1 cellular context compared by ENCODE assay signal in genomic region chr19:45403781-45404556, GRCh38.
TF ChIP-seq lines count a peak whose summit lies in the region.

No MANE protein-coding gene starts in this region.

TF ChIP-seq in K562, 482 proteins besides CTCF, POLR2A, EP300 and RAD21 (continued from another document and continues in another):
- TF ChIP-seq TFE3 (CRISPR knock-in tag; IDR thresholded peaks at IDR 0.05) (no peak), ZNF609 (CRISPR knock-in tag; IDR thresholded peaks at IDR 0.05; ENCODE audit: borderline replicate concordance) (no peak), MYNN (IDR thresholded peaks at IDR 0.05) (no peak), MYNN (CRISPR knock-in tag; IDR thresholded peaks at IDR 0.05) (no peak), TCFL5 (CRISPR knock-in tag; conservative IDR thresholded peaks at IDR 0.05) (no peak), ZBTB9 (CRISPR knock-in tag; IDR thresholded peaks at IDR 0.05) (no peak), ARID3A (IDR thresholded peaks at IDR 0.05; ENCODE audit: borderline replicate concordance, low read depth, low read length) (no peak), HDAC1 (IDR thresholded peaks at IDR 0.05) (peak in 1 of 2 experiments; percentile 50; a peak in 1 of 4 replicates), PCBP2 (IDR thresholded peaks at IDR 0.05; ENCODE audit: low read depth, low read length, poor library complexity, severe bottlenecking) (no peak), CHD2 (IDR thresholded peaks at IDR 0.05; ENCODE audit: low read depth, low read length) (no peak), ZNF280A (IDR thresholded peaks at IDR 0.05; ENCODE audit: low read depth, partially characterized antibody) (no peak), BRCA1 (IDR thresholded peaks at IDR 0.05) (no peak), BRCA1 (CRISPR knock-in tag; IDR thresholded peaks at IDR 0.05) (no peak), ZNF311 (CRISPR knock-in tag; IDR thresholded peaks at IDR 0.05) (no peak), MCM7 (IDR thresholded peaks at IDR 0.05) (no peak), MBD2 (IDR thresholded peaks at IDR 0.05; ENCODE audit: borderline replicate concordance, low read depth) (no peak), LCOR (CRISPR knock-in tag; IDR thresholded peaks at IDR 0.05) (no peak), MGA (IDR thresholded peaks at IDR 0.05) (no peak), TBL1XR1 (IDR thresholded peaks at IDR 0.05; ENCODE audit: low read length in 2 of 2) (peak in 1 of 2 experiments; percentile 84; a peak in 2 of 4 replicates), GATAD2B (IDR thresholded peaks at IDR 0.05; ENCODE audit: borderline replicate concordance) (no peak), ZNF324 (CRISPR knock-in tag; IDR thresholded peaks at IDR 0.05) (no peak), KDM2B (CRISPR knock-in tag; IDR thresholded peaks at IDR 0.05) (no peak), CBX8 (IDR thresholded peaks at IDR 0.05; ENCODE audit: borderline replicate concordance, extremely low read depth, low read depth, low read length, poor library complexity, severe bottlenecking) (no peak), ELF2 (CRISPR knock-in tag; IDR thresholded peaks at IDR 0.05) (no peak), TCF15 (CRISPR knock-in tag; IDR thresholded peaks at IDR 0.05) (no peak), ZNF785 (CRISPR knock-in tag; IDR thresholded peaks at IDR 0.05) (no peak), ZNF511 (CRISPR knock-in tag; IDR thresholded peaks at IDR 0.05) (no peak), JUND (IDR thresholded peaks at IDR 0.05; ENCODE audit: borderline replicate concordance, low read depth, low read length) (peak; percentile 17), JUND (tag; IDR thresholded peaks at IDR 0.05; ENCODE audit: borderline replicate concordance, low read depth, low read length) (peak; percentile 29; the same call in 1 of the 3 replicates), IRF9 (tag; IDR thresholded peaks at IDR 0.05) (no peak), RBM15 (IDR thresholded peaks at IDR 0.05; ENCODE audit: insufficient read depth, low read length) (no peak), NR2C1 (IDR thresholded peaks at IDR 0.05) (peak; percentile 72), NR2C1 (tag; IDR thresholded peaks at IDR 0.05) (peak; percentile 59; the same call in 1 of the 2 replicates), DDX20 (tag; IDR thresholded peaks at IDR 0.05; ENCODE audit: low read depth) (no peak)
